ENCODE assay signal across 1 cellular context in the genomic region with DNA sequence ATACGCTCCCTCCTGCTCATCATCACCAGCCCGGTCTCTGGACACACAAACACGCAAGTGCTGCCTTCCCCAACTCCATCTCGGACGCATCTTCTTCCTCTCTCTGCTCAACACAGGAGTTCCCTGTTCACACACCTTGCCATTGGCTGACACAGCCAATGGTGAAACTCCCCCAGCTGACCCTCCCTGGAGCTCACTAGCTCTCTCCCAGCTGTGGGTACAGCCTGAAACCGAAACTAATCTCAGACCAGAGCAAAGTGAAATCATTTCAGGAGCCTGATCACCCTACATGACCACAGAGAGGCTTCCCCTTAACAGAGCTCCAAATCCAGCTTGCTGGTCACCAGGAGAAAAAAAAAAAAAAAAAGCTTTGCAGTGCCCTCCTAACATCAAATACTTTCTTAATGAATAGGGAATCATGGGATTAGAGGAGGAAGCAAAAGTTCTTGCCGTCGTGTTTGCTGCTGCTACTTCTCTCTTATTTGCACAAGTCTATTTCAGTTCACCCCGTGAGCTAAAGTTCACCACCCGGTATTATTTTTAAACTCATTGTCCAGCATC.
TF ChIP-seq lines count a peak whose summit lies in the region.

No MANE protein-coding gene starts in this region.

TF ChIP-seq in HepG2, 621 proteins besides CTCF, POLR2A, EP300 and RAD21 (continued from another document and continues in another):
- TF ChIP-seq, protein P1, sequence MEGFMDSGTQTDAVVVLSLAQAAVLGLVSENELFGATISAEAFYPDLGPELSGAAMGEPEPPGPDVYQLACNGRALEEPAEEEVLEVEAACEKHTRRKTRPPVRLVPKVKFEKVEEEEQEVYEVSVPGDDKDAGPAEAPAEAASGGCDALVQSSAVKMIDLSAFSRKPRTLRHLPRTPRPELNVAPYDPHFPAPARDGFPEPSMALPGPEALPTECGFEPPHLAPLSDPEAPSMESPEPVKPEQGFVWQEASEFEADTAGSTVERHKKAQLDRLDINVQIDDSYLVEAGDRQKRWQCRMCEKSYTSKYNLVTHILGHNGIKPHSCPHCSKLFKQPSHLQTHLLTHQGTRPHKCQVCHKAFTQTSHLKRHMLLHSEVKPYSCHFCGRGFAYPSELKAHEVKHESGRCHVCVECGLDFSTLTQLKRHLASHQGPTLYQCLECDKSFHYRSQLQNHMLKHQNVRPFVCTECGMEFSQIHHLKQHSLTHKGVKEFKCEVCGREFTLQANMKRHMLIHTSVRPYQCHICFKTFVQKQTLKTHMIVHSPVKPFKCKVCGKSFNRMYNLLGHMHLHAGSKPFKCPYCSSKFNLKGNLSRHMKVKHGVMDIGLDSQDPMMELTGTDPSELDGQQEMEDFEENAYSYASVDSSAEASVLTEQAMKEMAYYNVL (CRISPR knock-in tag; IDR thresholded peaks at IDR 0.05; ENCODE audit: borderline replicate concordance): no peak
- TF ChIP-seq ZNF274 (CRISPR knock-in tag; IDR thresholded peaks at IDR 0.05): 0 out of 2 replicates have a peak, but pooled peaks have one; percentile 27
- no peak for TF ChIP-seq ZNF777 (CRISPR knock-in tag; IDR thresholded peaks at IDR 0.05)
- 0 out of 2 replicates have a peak, but pooled peaks have one; percentile 24 for TF ChIP-seq HMG20A (CRISPR knock-in tag; IDR thresholded peaks at IDR 0.05; ENCODE audit: borderline replicate concordance)
- TF ChIP-seq ZNF512 (CRISPR knock-in tag; IDR thresholded peaks at IDR 0.05): no peak
- TF ChIP-seq, protein P2, sequence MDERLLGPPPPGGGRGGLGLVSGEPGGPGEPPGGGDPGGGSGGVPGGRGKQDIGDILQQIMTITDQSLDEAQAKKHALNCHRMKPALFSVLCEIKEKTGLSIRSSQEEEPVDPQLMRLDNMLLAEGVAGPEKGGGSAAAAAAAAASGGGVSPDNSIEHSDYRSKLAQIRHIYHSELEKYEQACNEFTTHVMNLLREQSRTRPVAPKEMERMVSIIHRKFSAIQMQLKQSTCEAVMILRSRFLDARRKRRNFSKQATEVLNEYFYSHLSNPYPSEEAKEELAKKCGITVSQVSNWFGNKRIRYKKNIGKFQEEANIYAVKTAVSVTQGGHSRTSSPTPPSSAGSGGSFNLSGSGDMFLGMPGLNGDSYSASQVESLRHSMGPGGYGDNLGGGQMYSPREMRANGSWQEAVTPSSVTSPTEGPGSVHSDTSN (CRISPR knock-in tag; IDR thresholded peaks at IDR 0.05): no peak
- no peak for TF ChIP-seq NONO (IDR thresholded peaks at IDR 0.05)
- peak; percentile 27; the same call in 1 of the 2 replicates for TF ChIP-seq NONO (CRISPR knock-in tag; conservative IDR thresholded peaks at IDR 0.05)
- TF ChIP-seq MXI1 (IDR thresholded peaks at IDR 0.05; ENCODE audit: borderline replicate concordance, low read depth, low read length): 0 out of 3 replicates have a peak, but pooled peaks have one; percentile 9
- TF ChIP-seq RXRB (CRISPR knock-in tag; IDR thresholded peaks at IDR 0.05; ENCODE audit: borderline replicate concordance): 0 out of 2 replicates have a peak, but pooled peaks have one; percentile 22
- 0 out of 2 replicates have a peak, but pooled peaks have one; percentile 18 for TF ChIP-seq HOXD1 (CRISPR knock-in tag; IDR thresholded peaks at IDR 0.05)
- TF ChIP-seq, protein P3, sequence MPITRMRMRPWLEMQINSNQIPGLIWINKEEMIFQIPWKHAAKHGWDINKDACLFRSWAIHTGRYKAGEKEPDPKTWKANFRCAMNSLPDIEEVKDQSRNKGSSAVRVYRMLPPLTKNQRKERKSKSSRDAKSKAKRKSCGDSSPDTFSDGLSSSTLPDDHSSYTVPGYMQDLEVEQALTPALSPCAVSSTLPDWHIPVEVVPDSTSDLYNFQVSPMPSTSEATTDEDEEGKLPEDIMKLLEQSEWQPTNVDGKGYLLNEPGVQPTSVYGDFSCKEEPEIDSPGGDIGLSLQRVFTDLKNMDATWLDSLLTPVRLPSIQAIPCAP (CRISPR knock-in tag; IDR thresholded peaks at IDR 0.05; ENCODE audit: low read depth): peak; percentile 95; the same call in 1 of the 2 replicates
- TF ChIP-seq SOX13 (IDR thresholded peaks at IDR 0.05): no peak
- peak in 1 of 2 experiments; percentile 65; a peak in 2 of 4 replicates for TF ChIP-seq SOX13 (CRISPR knock-in tag; conservative IDR thresholded peaks at IDR 0.05 in 1 of 2, IDR thresholded peaks at IDR 0.05 in 1 of 2)
- TF ChIP-seq, protein P4, sequence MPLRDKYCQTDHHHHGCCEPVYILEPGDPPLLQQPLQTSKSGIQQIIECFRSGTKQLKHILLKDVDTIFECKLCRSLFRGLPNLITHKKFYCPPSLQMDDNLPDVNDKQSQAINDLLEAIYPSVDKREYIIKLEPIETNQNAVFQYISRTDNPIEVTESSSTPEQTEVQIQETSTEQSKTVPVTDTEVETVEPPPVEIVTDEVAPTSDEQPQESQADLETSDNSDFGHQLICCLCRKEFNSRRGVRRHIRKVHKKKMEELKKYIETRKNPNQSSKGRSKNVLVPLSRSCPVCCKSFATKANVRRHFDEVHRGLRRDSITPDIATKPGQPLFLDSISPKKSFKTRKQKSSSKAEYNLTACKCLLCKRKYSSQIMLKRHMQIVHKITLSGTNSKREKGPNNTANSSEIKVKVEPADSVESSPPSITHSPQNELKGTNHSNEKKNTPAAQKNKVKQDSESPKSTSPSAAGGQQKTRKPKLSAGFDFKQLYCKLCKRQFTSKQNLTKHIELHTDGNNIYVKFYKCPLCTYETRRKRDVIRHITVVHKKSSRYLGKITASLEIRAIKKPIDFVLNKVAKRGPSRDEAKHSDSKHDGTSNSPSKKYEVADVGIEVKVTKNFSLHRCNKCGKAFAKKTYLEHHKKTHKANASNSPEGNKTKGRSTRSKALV (CRISPR knock-in tag; IDR thresholded peaks at IDR 0.05): no peak
- 0 out of 2 replicates have a peak, but pooled peaks have one; percentile 14 for TF ChIP-seq PPARG (CRISPR knock-in tag; conservative IDR thresholded peaks at IDR 0.05)
- 0 out of 2 replicates have a peak, but pooled peaks have one; percentile 18 for TF ChIP-seq ZNF275 (CRISPR knock-in tag; IDR thresholded peaks at IDR 0.05; ENCODE audit: borderline replicate concordance)
- TF ChIP-seq PHF21A (CRISPR knock-in tag; IDR thresholded peaks at IDR 0.05): peak; percentile 50; the same call in 1 of the 2 replicates
- peak; percentile 40; the same call in 1 of the 2 replicates for TF ChIP-seq ZNF350 (CRISPR knock-in tag; IDR thresholded peaks at IDR 0.05; ENCODE audit: borderline replicate concordance, low read depth)
- TF ChIP-seq KLF11 (CRISPR knock-in tag; IDR thresholded peaks at IDR 0.05): 0 out of 2 replicates have a peak, but pooled peaks have one; percentile 33
- peak; percentile 55 for TF ChIP-seq SAP130 (CRISPR knock-in tag; IDR thresholded peaks at IDR 0.05; ENCODE audit: low read depth)
- peak; percentile 52 for TF ChIP-seq PATZ1 (CRISPR knock-in tag; IDR thresholded peaks at IDR 0.05)
- TF ChIP-seq SOX5 (CRISPR knock-in tag; IDR thresholded peaks at IDR 0.05; ENCODE audit: borderline replicate concordance): peak; percentile 30; the same call in 1 of the 2 replicates
- peak; percentile 99 for TF ChIP-seq ZNF775 (CRISPR knock-in tag; IDR thresholded peaks at IDR 0.05; ENCODE audit: borderline replicate concordance)
- TF ChIP-seq ZNF143 (CRISPR knock-in tag; IDR thresholded peaks at IDR 0.05): 0 out of 2 replicates have a peak, but pooled peaks have one; percentile 34
- 0 out of 2 replicates have a peak, but pooled peaks have one; percentile 14 for TF ChIP-seq GATAD1 (CRISPR knock-in tag; IDR thresholded peaks at IDR 0.05)
- TF ChIP-seq GFI1 (CRISPR knock-in tag; IDR thresholded peaks at IDR 0.05; ENCODE audit: borderline replicate concordance): no peak
- TF ChIP-seq FOXA3 (CRISPR knock-in tag; IDR thresholded peaks at IDR 0.05): 0 out of 2 replicates have a peak, but pooled peaks have one; percentile 4
- no peak for TF ChIP-seq ZNF75D (CRISPR knock-in tag; IDR thresholded peaks at IDR 0.05; ENCODE audit: borderline replicate concordance)
- 0 out of 2 replicates have a peak, but pooled peaks have one; percentile 34 for TF ChIP-seq RELA (CRISPR knock-in tag; IDR thresholded peaks at IDR 0.05)
- peak; percentile 25; the same call in 1 of the 2 replicates for TF ChIP-seq ZNF687 (CRISPR knock-in tag; IDR thresholded peaks at IDR 0.05)
- TF ChIP-seq GATAD2A (CRISPR knock-in tag; IDR thresholded peaks at IDR 0.05): peak; percentile 43; the same call in 1 of the 2 replicates
- TF ChIP-seq ARID5B (CRISPR knock-in tag; IDR thresholded peaks at IDR 0.05): peak; percentile 58; the same call in 1 of the 2 replicates
- TF ChIP-seq SOX6 (IDR thresholded peaks at IDR 0.05): no peak
- TF ChIP-seq SOX6 (CRISPR knock-in tag; IDR thresholded peaks at IDR 0.05): peak; percentile 58; the same call in 1 of the 2 replicates
- peak; percentile 35; the same call in 1 of the 2 replicates for TF ChIP-seq HNF4A (CRISPR knock-in tag; IDR thresholded peaks at IDR 0.05)
